Comparison of ENCODE assay signal across 11 cellular contexts in genomic region chr1:203210350-203210749, GRCh38. TPM values are rescaled to one million over a fixed set of nuclear protein-coding genes. Genes with fewer than 3 reads are reported as not detected.
"Had no signal": no experiment of that assay in that cellular context is flagged by ENCODE, and none has a peak within 500 bp of the region (broad histone marks: within the 10 kb centered on the region; RNA-seq: fewer than 3 reads in every experiment).

No MANE protein-coding gene starts in this region.

- H3K4me3 Mint-ChIP-seq: IgD-negative memory B cell had no signal

- H3K36me3 Mint-ChIP-seq: IgD-negative memory B cell had no signal

- H3K27ac ChIP-seq: HL-60, KMS-11 had no signal

- FAIRE-seq: HTR-8/SVneo had no signal

- DNase-seq: IMR-90, Karpas-422, Kasumi-1, KG1 had no signal

- H3K4me2 ChIP-seq: KMS-11 had no signal

- H3K9ac ChIP-seq: KMS-11 had no signal

- H3K27me3 Mint-ChIP-seq: IgD-negative memory B cell had no signal

RNA-seq across cellular contexts. Expression of gene CHIT1, which starts 19.1 kb away (rescaled TPM):
- total RNA-seq: HepG2, HT-29, HT1080, IMR-90 had no signal
- polyA plus RNA-seq: HepG2, IMR-90 had no signal

RNA-seq across cellular contexts. Expression of gene CHI3L1, which starts 23.8 kb away (rescaled TPM):
- total RNA-seq: HT-29, IMR-90 had no signal
- polyA plus RNA-seq: IgD-negative memory B cell had no signal

RNA-seq across cellular contexts. Expression of gene MYBPH, which starts 34.7 kb away (rescaled TPM):
- total RNA-seq: HepG2, HT-29, HT1080, IMR-90 had no signal
- polyA plus RNA-seq: HepG2, IgD-negative memory B cell, IMR-90 had no signal
